Comparison of ENCODE assay signal across 7 cellular contexts in the genomic region with DNA sequence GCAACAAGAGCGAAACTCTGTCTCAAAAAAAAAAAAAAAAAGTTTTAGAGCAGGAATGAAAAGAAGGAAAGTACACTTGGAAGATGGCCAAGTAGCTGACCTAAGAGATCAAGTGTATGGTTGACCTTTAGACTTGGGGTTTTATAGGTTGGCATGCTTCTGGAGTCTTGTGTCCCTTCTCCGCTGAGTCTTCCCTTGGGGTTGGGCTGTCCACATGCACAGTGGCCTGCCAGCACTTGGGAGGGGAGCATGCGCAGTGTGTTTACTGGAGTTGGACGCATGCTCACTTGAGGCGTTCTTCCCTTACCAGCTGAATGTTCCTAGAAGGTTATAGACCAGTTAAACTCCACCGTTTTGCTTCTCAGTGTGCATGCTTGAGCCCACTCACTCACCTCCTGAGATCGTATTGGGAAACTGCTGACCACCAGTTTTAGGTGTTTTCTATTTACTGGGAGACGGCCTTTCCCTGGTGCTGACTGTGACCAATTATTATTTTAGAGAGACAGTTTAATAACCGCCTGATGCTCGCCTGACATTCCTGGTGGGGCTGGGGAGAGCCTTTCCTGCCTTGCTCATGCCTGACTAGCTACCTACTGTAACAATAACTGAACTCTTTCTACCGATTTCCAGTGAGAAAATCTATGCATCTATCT. TPM values are rescaled to one million over a fixed set of nuclear protein-coding genes. Genes with fewer than 3 reads are reported as not detected.
"Had no signal": no experiment of that assay in that cellular context is flagged by ENCODE, and none has a peak within 500 bp of the region (broad histone marks: within the 10 kb centered on the region; RNA-seq: fewer than 3 reads in every experiment).

No MANE protein-coding gene starts in this region.

RNA-seq across cellular contexts. Expression of gene ARSF, which starts 9.4 kb away (rescaled TPM):
- total RNA-seq: LHCN-M2, PC-3, Right ventricle myocardium inferior, RPMI7951 had no signal
- polyA plus RNA-seq: SK-N-SH had no signal

RNA-seq across cellular contexts. Expression of gene ARSH, which starts 44.3 kb away (rescaled TPM):
- total RNA-seq: LHCN-M2, M059J, PC-3, Right ventricle myocardium inferior, RPMI7951, SJCRH30 had no signal
- polyA plus RNA-seq: SK-N-SH had no signal
